ENCODE assay signal across 8 cellular contexts in genomic region chr17:7219812-7220592, GRCh38. TPM values are rescaled to one million over a fixed set of nuclear protein-coding genes. Genes with fewer than 3 reads are reported as not detected.
A peak's percentile ranks its signal among the peaks of the same experiment; 100 is the strongest.
DNase-seq lines count a peak whose midpoint lies in the region; ATAC-seq, FAIRE-seq and TF ChIP-seq lines count a peak whose summit lies in the region.

TSS of gene ACADVL (plus strand) at chr17:7219938. CDS start at chr17:7219985, 47 bp downstream.
TSS of gene DLG4 (minus strand) at chr17:7219836.

- H3K4me3 ChIP-seq in liver (ENCODE audit: low read depth in 1 of 3, low read length in 3 of 3): peak within 1 kb of the TSS; percentile 79 to 82 (median 82)

- DNase-seq in GM12891 (ENCODE audit: insufficient read length, low spot score) (peak; percentile 87), NCI-H510A treated with DMSO at 0.1 percent for 48 hours (lab: John Stamatoyannopoulos, UW) (peak; percentile 52), dermis microvascular lymphatic vessel endothelial cell (ENCODE audit: low read depth in 2 of 2) (peak; percentile 56 to 84), COLO829 (ENCODE audit: low spot score) (no peak)
- peak; percentile 66 to 67 for DNase-seq in activated CD4-positive, alpha-beta T cell treated with anti-CD3 and anti-CD28 coated beads, Interleukin-2, amount 50 U/mL, for 4 hours
- peak; percentile 81 for DNase-seq in stimulated activated CD4-positive, alpha-beta T cell treated with anti-CD3 and anti-CD28 coated beads, Interleukin-4, amount 100 ng/mL, for 24 hours

- H3K4me1 ChIP-seq in liver (ENCODE audit: control insufficient read depth in 4 of 4, insufficient read depth in 4 of 4, low read length in 3 of 4): peaks cover 12 to 60% (median 46%) of the 10 kb centered on the region in 4 donors

- H3K36me3 ChIP-seq in liver (ENCODE audit: control insufficient read depth in 4 of 4, insufficient read depth in 3 of 4, low read depth in 1 of 4, low read length in 3 of 4): peaks cover 11 to 40% (median 27%) of the 10 kb centered on the region in 4 donors

- H3K9ac ChIP-seq in liver (ENCODE audit: low read depth in 1 of 2, low read length in 2 of 2): peak within 1 kb of the TSS; percentile 78 to 79

- H3K9me3 ChIP-seq in liver (ENCODE audit: control insufficient read depth in 4 of 4, low read length in 3 of 4): no peaks in the 10 kb centered on the region

- H3K27ac ChIP-seq in liver (ENCODE audit: low read depth in 1 of 2, low read length in 2 of 2): peak within 1 kb of the TSS; percentile 99

- FAIRE-seq in GM12891 (lab: Jason Lieb, UNC): peak; percentile 97

- peak; percentile 52 for ATAC-seq in HG02840 (IDR thresholded peaks at IDR 0.05; ENCODE audit: low FRiP score, unreplicated experiment)

- H3K27me3 ChIP-seq in liver (ENCODE audit: control insufficient read depth in 4 of 4, insufficient read depth in 4 of 4, low read length in 3 of 4): no peaks in the 10 kb centered on the region

- TF ChIP-seq POLR2A in GM12891 (IDR thresholded peaks at IDR 0.05; ENCODE audit: low read depth, low read length): peak; percentile 76

- TF ChIP-seq CTCF in liver (IDR thresholded peaks at IDR 0.05; ENCODE audit: low read depth, low read length, missing input control): no peak

- WGBS in liver: under 1% methylated on average over 63 of the region's 63 CpGs

- peak; percentile 9 to 28 for TF ChIP-seq RAD21 in liver (IDR thresholded peaks at IDR 0.05)

TF ChIP-seq in GM12891, 5 proteins besides CTCF, POLR2A, EP300 and RAD21:
- TF ChIP-seq SPI1 (IDR thresholded peaks at IDR 0.05; ENCODE audit: low read depth, low read length) (0 out of 2 replicates have a peak, but pooled peaks have one; percentile 7), PAX5 (IDR thresholded peaks at IDR 0.05; ENCODE audit: insufficient read depth, low read length, severe bottlenecking) (no peak), TAF1 (IDR thresholded peaks at IDR 0.05; ENCODE audit: low read depth, low read length) (peak; percentile 67; the same call in 1 of the 2 replicates), POLR2AphosphoS5 (IDR thresholded peaks at IDR 0.05; ENCODE audit: low read depth, low read length) (peak; percentile 60; the same call in 1 of the 2 replicates), POU2F2 (IDR thresholded peaks at IDR 0.05; ENCODE audit: low read depth, low read length) (no peak)

TF ChIP-seq in liver, 16 proteins besides CTCF, POLR2A, EP300 and RAD21:
- TF ChIP-seq TAF1 (conservative IDR thresholded peaks at IDR 0.05) (peak; percentile 54), ATF3 (IDR thresholded peaks at IDR 0.05) (no peak), HNF4G (IDR thresholded peaks at IDR 0.05) (peak; percentile 48), REST (IDR thresholded peaks at IDR 0.05) (peak; percentile 5), YY1 (IDR thresholded peaks at IDR 0.05) (peak; percentile 33), JUND (IDR thresholded peaks at IDR 0.05) (peak; percentile 82 to 95), HNF4A (conservative IDR thresholded peaks at IDR 0.05) (peak; percentile 84 to 92), FOXA2 (IDR thresholded peaks at IDR 0.05) (peak; percentile 39), ZBTB33 (IDR thresholded peaks at IDR 0.05) (peak; percentile 49), MAX (IDR thresholded peaks at IDR 0.05) (peak; percentile 86), RXRA (IDR thresholded peaks at IDR 0.05) (peak; percentile 97 to 98), NR2F2 (IDR thresholded peaks at IDR 0.05) (peak; percentile 51), SP1 (IDR thresholded peaks at IDR 0.05) (peak; percentile 98), FOXA1 (IDR thresholded peaks at IDR 0.05) (peak; percentile 55), EGR1 (IDR thresholded peaks at IDR 0.05; ENCODE audit: low read depth in 2 of 2) (peak; percentile 92 to 99), GABPA (IDR thresholded peaks at IDR 0.05 in 1 of 2, conservative IDR thresholded peaks at IDR 0.05 in 1 of 2) (peak in 1 of 2 donors; percentile 82)
TF ChIP-seq in liver: peak in this region for 15.

RNA-seq across cellular contexts. Expression of gene ACADVL, which starts in this region (rescaled TPM):
- 318 TPM for polyA plus RNA-seq in GM12891 (2012; ENCODE audit: low read depth, missing spikeins)
- 219 and 341 TPM in 2 replicates for total RNA-seq in dermis microvascular lymphatic vessel endothelial cell
- 1,000 to 10,000 TPM in 1 of 2 donors, 100 to 1,000 TPM in 1; 185 to 1,110 TPM for total RNA-seq in liver
- polyA plus RNA-seq in liver: 1,000 to 10,000 TPM; 1,107 to 1,301 TPM

RNA-seq across cellular contexts. Expression of gene DLG4, which starts in this region (rescaled TPM):
- polyA plus RNA-seq in GM12891 (2012; ENCODE audit: low read depth, missing spikeins): 8.3 TPM
- 5.3 and 11.4 TPM in 2 replicates for total RNA-seq in dermis microvascular lymphatic vessel endothelial cell
- 1 to 10 TPM; 2.1 to 5.7 TPM for total RNA-seq in liver
- polyA plus RNA-seq in liver: 1 to 10 TPM in 1 of 2 donors, under 1 TPM in 1; 0.40 to 1.6 TPM
